In genomic region chr21:35504277-35504676, GRCh38 we compare ENCODE assay signal across 20 cellular contexts.
DNase-seq lines count a peak whose midpoint lies in the region; ATAC-seq and TF ChIP-seq lines count a peak whose summit lies in the region.
"Had no signal": no experiment of that assay in that cellular context is flagged by ENCODE, and none has a peak within 500 bp of the region (broad histone marks: within the 10 kb centered on the region; RNA-seq: fewer than 3 reads in every experiment).

No MANE protein-coding gene starts in this region.

- no peaks in the 10 kb centered on the region for H3K36me3 Mint-ChIP-seq in activated CD4-positive, alpha-beta T cell treated with anti-CD3 and anti-CD28 coated beads, Interleukin-2, amount 10 ng/mL, durations not matched to agents 24 days and 14 days (ENCODE audit: low read depth)
- H3K36me3 Mint-ChIP-seq: activated CD8-positive, alpha-beta memory T cell treated with anti-CD3 and anti-CD28 coated beads, Interleukin-2, amount 10 ng/mL, durations not matched to agents 7 days and 5 days; immature natural killer cell had no signal

- peak overlapping the region; percentile 57 for H3K27ac ChIP-seq in KOPT-K1 (ENCODE audit: low read depth, low read length, poor library complexity, severe bottlenecking)
- H3K27ac ChIP-seq in colonic mucosa, result peak overlapping the region; percentile 24
- peak overlapping the region in 13 of 21 experiments; percentile 2 to 81 (median 54) for H3K27ac ChIP-seq in skin epidermis
- H3K27ac ChIP-seq: brain microvascular endothelial cell, KMS-11, WERI-Rb-1 had no signal

- ATAC-seq in HG02610 (IDR thresholded peaks at IDR 0.05; ENCODE audit: unreplicated experiment), result no peak
- ATAC-seq: activated CD8-positive, alpha-beta memory T cell treated with anti-CD3 and anti-CD28 coated beads, Interleukin-2, amount 10 ng/mL, durations not matched to agents 7 days and 5 days had no signal

- no peaks in the 10 kb centered on the region for H3K27me3 ChIP-seq in colonic mucosa
- H3K27me3 ChIP-seq: brain microvascular endothelial cell, upper lobe of left lung had no signal

- DNase-seq in activated CD4-positive, alpha-beta T cell treated with anti-CD3 and anti-CD28 coated beads, Interleukin-2, amount 10 ng/mL, durations not matched to agents 24 days and 14 days, result peak; percentile 49
- DNase-seq in activated CD4-positive, alpha-beta T cell treated with anti-CD3 and anti-CD28 coated beads for 48 hours, result no peak
- no peak for DNase-seq in colonic mucosa
- no peak for DNase-seq in GOT3 (lab: John Stamatoyannopoulos, UW)
- DNase-seq in dedifferentiated amniotic fluid mesenchymal stem cell (ENCODE audit: extremely low spot score), result no peak
- DNase-seq: activated CD8-positive, alpha-beta memory T cell treated with anti-CD3 and anti-CD28 coated beads, Interleukin-2, amount 10 ng/mL, durations not matched to agents 7 days and 5 days; activated effector memory CD4-positive, alpha-beta T cell treated with anti-CD3 and anti-CD28 coated beads, Interleukin-2, amount 50 U/mL, for 16 hours; brain microvascular endothelial cell; esophagus squamous epithelium; HCEC 1CT; immature natural killer cell; NCI-H1417 treated with DMSO at 0.1 percent for 48 hours; upper lobe of left lung; WERI-Rb-1 had no signal

- no peak overlapping the region for H3K9ac ChIP-seq in colonic mucosa (ENCODE audit: low read depth in 2 of 2, low read length in 2 of 2)
- H3K9ac ChIP-seq: KMS-11 had no signal

- H3K36me3 ChIP-seq in KOPT-K1 (ENCODE audit: insufficient read depth, low read length) (no peaks in the 10 kb centered on the region), colonic mucosa (no peaks in the 10 kb centered on the region)
- H3K36me3 ChIP-seq: brain microvascular endothelial cell, esophagus squamous epithelium, upper lobe of left lung, WERI-Rb-1 had no signal

- no peak overlapping the region for H3K4me3 Mint-ChIP-seq in activated CD4-positive, alpha-beta T cell treated with anti-CD3 and anti-CD28 coated beads, Interleukin-2, amount 10 ng/mL, durations not matched to agents 24 days and 14 days
- H3K4me3 Mint-ChIP-seq: activated CD8-positive, alpha-beta memory T cell treated with anti-CD3 and anti-CD28 coated beads, Interleukin-2, amount 10 ng/mL, durations not matched to agents 7 days and 5 days; immature natural killer cell; neural crest cell had no signal

- intact Hi-C loops in activated CD4-positive, alpha-beta T cell treated with anti-CD3 and anti-CD28 coated beads, Interleukin-2, amount 10 ng/mL, durations not matched to agents 24 days and 14 days (cut with micrococcal nuclease), result no loop called here
- intact Hi-C loops in colonic mucosa (cut with DNase I), result no loop called here

- H3K27ac Mint-ChIP-seq in activated CD4-positive, alpha-beta T cell treated with anti-CD3 and anti-CD28 coated beads, Interleukin-2, amount 10 ng/mL, durations not matched to agents 24 days and 14 days, result no peak overlapping the region
- H3K27ac Mint-ChIP-seq: activated CD8-positive, alpha-beta memory T cell treated with anti-CD3 and anti-CD28 coated beads, Interleukin-2, amount 10 ng/mL, durations not matched to agents 7 days and 5 days; immature natural killer cell; stimulated activated naive CD8-positive, alpha-beta T cell treated with anti-CD3 and anti-CD28 coated beads, Interleukin-15, Interleukin-2, amounts not matched to agents 100 ng/mL and 50 ng/mL, for 24 hours had no signal

- no peak for TF ChIP-seq CTCF in colonic mucosa (IDR thresholded peaks at IDR 0.05)

- no peak overlapping the region for H3K4me3 ChIP-seq in colonic mucosa
- no peak overlapping the region for H3K4me3 ChIP-seq in skin epidermis
- H3K4me3 ChIP-seq: esophagus squamous epithelium, upper lobe of left lung had no signal

- peaks cover 11% of the 10 kb centered on the region for H3K9me3 Mint-ChIP-seq in activated CD4-positive, alpha-beta T cell treated with anti-CD3 and anti-CD28 coated beads, Interleukin-2, amount 10 ng/mL, durations not matched to agents 24 days and 14 days

- H3K4me1 Mint-ChIP-seq in activated CD4-positive, alpha-beta T cell treated with anti-CD3 and anti-CD28 coated beads, Interleukin-2, amount 10 ng/mL, durations not matched to agents 24 days and 14 days, result peaks cover 40% of the 10 kb centered on the region

- H3K9me3 ChIP-seq in KOPT-K1 (ENCODE audit: insufficient read depth, low read length, poor library complexity, severe bottlenecking) (no peaks in the 10 kb centered on the region), colonic mucosa (no peaks in the 10 kb centered on the region)
- H3K9me3 ChIP-seq: esophagus squamous epithelium, upper lobe of left lung had no signal

- no peaks in the 10 kb centered on the region for H3K27me3 Mint-ChIP-seq in activated CD4-positive, alpha-beta T cell treated with anti-CD3 and anti-CD28 coated beads, Interleukin-2, amount 10 ng/mL, durations not matched to agents 24 days and 14 days

- H3K4me1 ChIP-seq in colonic mucosa, result no peaks in the 10 kb centered on the region
